Comparison of ENCODE assay signal across 14 cellular contexts in genomic region chr17:19641687-19642372, GRCh38.
"Had no signal": no experiment of that assay in that cellular context is flagged by ENCODE, and none has a peak within 500 bp of the region (broad histone marks: within the 10 kb centered on the region; RNA-seq: fewer than 3 reads in every experiment).

No MANE protein-coding gene starts in this region.

- ATAC-seq: activated CD8-positive, alpha-beta memory T cell treated with anti-CD3 and anti-CD28 coated beads, Interleukin-2, amount 10 ng/mL, durations not matched to agents 7 days and 5 days; activated T-cell treated with anti-CD3 and anti-CD28 coated beads, Interleukin-2, amount 50 U/mL, for 72 hours; lower lobe of right lung; naive thymus-derived CD8-positive, alpha-beta T cell had no signal

- H3K27ac ChIP-seq: lower lobe of right lung, thyroid gland had no signal

- H3K4me3 ChIP-seq: lower lobe of right lung, thyroid gland had no signal

- H3K9me3 ChIP-seq: lower lobe of right lung, thyroid gland had no signal

- H3K27me3 ChIP-seq: thyroid gland had no signal

- DNase-seq: activated CD4-positive, alpha-beta T cell treated with anti-CD3 and anti-CD28 coated beads, Interleukin-2, amount 50 U/mL, for 4 hours; activated CD4-positive, CD25-positive, alpha-beta regulatory T cell treated with anti-CD3 and anti-CD28 coated beads, Interleukin-2, amount 50 U/mL, for 72 hours; activated CD8-positive, alpha-beta memory T cell treated with anti-CD3 and anti-CD28 coated beads, Interleukin-2, amount 10 ng/mL, durations not matched to agents 7 days and 5 days; activated naive CD8-positive, alpha-beta T cell treated with anti-CD3 and anti-CD28 coated beads, Interleukin-2, amount 10 ng/mL, durations not matched to agents 7 days and 5 days; activated T-cell treated with anti-CD3 and anti-CD28 coated beads, Interleukin-2, amount 50 U/mL, for 72 hours; anterior cingulate cortex; endodermal cell; erythroblast; hypothalamus; lower lobe of right lung; naive thymus-derived CD8-positive, alpha-beta T cell; posterior cingulate gyrus; small intestine; thyroid gland had no signal

- H3K36me3 ChIP-seq: lower lobe of right lung, thyroid gland had no signal
